26 cellular contexts compared by ENCODE assay signal in the genomic region with DNA sequence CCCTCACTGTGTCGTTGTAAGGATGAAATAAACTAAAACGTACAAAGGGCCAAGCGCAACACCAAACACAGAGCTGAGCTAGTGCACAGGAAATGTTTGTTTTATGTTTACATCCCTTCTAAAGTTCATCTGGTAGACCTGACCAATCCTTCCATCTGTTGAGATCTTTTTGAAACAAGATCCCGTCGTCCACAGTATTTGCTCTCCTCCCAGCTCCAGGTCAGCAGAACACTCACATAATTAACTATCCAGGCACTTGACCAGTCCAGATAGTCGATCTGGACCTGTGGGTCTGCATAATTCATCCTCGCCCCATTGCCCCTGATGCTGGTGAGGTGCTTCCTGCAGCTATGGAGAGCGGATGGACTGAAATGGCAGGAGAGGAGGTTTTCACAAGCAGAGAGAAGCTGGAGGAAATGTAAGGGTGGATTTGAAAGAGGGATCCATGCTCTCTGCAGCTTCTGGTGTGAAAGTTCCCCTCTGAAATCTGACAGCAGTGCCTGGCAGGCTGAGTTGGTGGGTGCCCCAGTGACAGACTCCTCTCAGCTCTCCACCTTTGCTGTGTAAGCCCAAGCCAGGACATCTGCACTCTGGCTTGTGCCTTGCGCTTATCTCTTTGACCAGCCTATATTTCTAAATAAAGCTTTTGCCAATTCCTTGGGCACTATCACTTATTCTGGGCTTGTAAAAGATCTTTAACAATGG.
"Had no signal": no experiment of that assay in that cellular context is flagged by ENCODE, and none has a peak within 500 bp of the region (broad histone marks: within the 10 kb centered on the region; RNA-seq: fewer than 3 reads in every experiment).

No MANE protein-coding gene starts in this region.

- ATAC-seq: effector memory CD8-positive, alpha-beta T cell; left colon; left ventricle myocardium superior; lower lobe of right lung; natural killer cell; right cardiac atrium; stimulated activated naive B cell treated with anti-CD40 and anti-IgM and Interleukin-4, amounts not matched to agents 10 μg/mL and 1 μg/mL and 100 μg/mL, for 72 hours; stimulated activated naive CD8-positive, alpha-beta T cell treated with anti-CD3 and anti-CD28 coated beads, Interleukin-15, amount 100 ng/mL, for 72 hours had no signal

- H3K27me3 Mint-ChIP-seq: effector memory CD8-positive, alpha-beta T cell; stimulated activated naive B cell treated with anti-CD40 and anti-IgM and Interleukin-4, amounts not matched to agents 10 μg/mL and 1 μg/mL and 100 μg/mL, for 72 hours; stimulated activated naive CD8-positive, alpha-beta T cell treated with anti-CD3 and anti-CD28 coated beads, Interleukin-15, amount 100 ng/mL, for 72 hours had no signal

- H3K36me3 ChIP-seq: neutrophil, pancreas, transverse colon, vagina had no signal

- H3K4me3 ChIP-seq: esophagus squamous epithelium, lower lobe of right lung, pancreas, suprapubic skin, transverse colon, vagina had no signal

- H3K4me1 ChIP-seq: esophagus squamous epithelium, lower lobe of right lung, suprapubic skin, transverse colon, vagina had no signal

- H3K9me3 ChIP-seq: esophagus squamous epithelium, lower lobe of right lung, neutrophil, pancreas, suprapubic skin, transverse colon, vagina had no signal

- H3K27ac ChIP-seq: esophagus squamous epithelium, lower lobe of right lung, neutrophil, suprapubic skin, transverse colon, vagina had no signal

- H3K27me3 ChIP-seq: esophagus squamous epithelium, neutrophil, pancreas, suprapubic skin, transverse colon, vagina had no signal

- H3K4me3 Mint-ChIP-seq: effector memory CD8-positive, alpha-beta T cell; immature natural killer cell; natural killer cell; neural crest cell; stimulated activated naive B cell treated with anti-CD40 and anti-IgM and Interleukin-4, amounts not matched to agents 10 μg/mL and 1 μg/mL and 100 μg/mL, for 72 hours; stimulated activated naive CD8-positive, alpha-beta T cell treated with anti-CD3 and anti-CD28 coated beads, Interleukin-15, amount 100 ng/mL, for 72 hours had no signal

- H3K27ac Mint-ChIP-seq: effector memory CD8-positive, alpha-beta T cell; immature natural killer cell; natural killer cell; progenitor cell of endocrine pancreas; stimulated activated naive B cell treated with anti-CD40 and anti-IgM and Interleukin-4, amounts not matched to agents 10 μg/mL and 1 μg/mL and 100 μg/mL, for 72 hours; stimulated activated naive CD8-positive, alpha-beta T cell treated with anti-CD3 and anti-CD28 coated beads, Interleukin-15, amount 100 ng/mL, for 72 hours had no signal

- H3K9me3 Mint-ChIP-seq: effector memory CD8-positive, alpha-beta T cell; immature natural killer cell; natural killer cell; neural crest cell; stimulated activated naive B cell treated with anti-CD40 and anti-IgM and Interleukin-4, amounts not matched to agents 10 μg/mL and 1 μg/mL and 100 μg/mL, for 72 hours; stimulated activated naive CD8-positive, alpha-beta T cell treated with anti-CD3 and anti-CD28 coated beads, Interleukin-15, amount 100 ng/mL, for 72 hours had no signal

- H3K4me1 Mint-ChIP-seq: immature natural killer cell; natural killer cell; neural crest cell; stimulated activated naive CD8-positive, alpha-beta T cell treated with anti-CD3 and anti-CD28 coated beads, Interleukin-15, amount 100 ng/mL, for 72 hours had no signal

- DNase-seq: cortex of kidney; effector memory CD8-positive, alpha-beta T cell; erythroblast; esophagus squamous epithelium; foreskin melanocyte; hypothalamus; immature natural killer cell; islet precursor cell; kidney glomerular epithelial cell; left colon; left ventricle myocardium superior; lower lobe of right lung; natural killer cell; pancreas; right cardiac atrium; small intestine; stimulated activated CD4-positive, alpha-beta T cell treated with anti-CD3 and anti-CD28 coated beads, Interleukin-15, amount 100 ng/mL, for 24 hours; stimulated activated CD4-positive, alpha-beta T cell treated with anti-CD3 and anti-CD28 coated beads, Interleukin-2, amount 100 ng/mL, for 48 hours; stimulated activated naive B cell treated with anti-CD40 and anti-IgM and Interleukin-4, amounts not matched to agents 10 μg/mL and 1 μg/mL and 100 μg/mL, for 72 hours; stimulated activated naive CD8-positive, alpha-beta T cell treated with anti-CD3 and anti-CD28 coated beads, Interleukin-15, amount 100 ng/mL, for 72 hours; transverse colon had no signal

- H3K36me3 Mint-ChIP-seq: natural killer cell had no signal
